1 cellular context compared by ENCODE assay signal in the genomic region with DNA sequence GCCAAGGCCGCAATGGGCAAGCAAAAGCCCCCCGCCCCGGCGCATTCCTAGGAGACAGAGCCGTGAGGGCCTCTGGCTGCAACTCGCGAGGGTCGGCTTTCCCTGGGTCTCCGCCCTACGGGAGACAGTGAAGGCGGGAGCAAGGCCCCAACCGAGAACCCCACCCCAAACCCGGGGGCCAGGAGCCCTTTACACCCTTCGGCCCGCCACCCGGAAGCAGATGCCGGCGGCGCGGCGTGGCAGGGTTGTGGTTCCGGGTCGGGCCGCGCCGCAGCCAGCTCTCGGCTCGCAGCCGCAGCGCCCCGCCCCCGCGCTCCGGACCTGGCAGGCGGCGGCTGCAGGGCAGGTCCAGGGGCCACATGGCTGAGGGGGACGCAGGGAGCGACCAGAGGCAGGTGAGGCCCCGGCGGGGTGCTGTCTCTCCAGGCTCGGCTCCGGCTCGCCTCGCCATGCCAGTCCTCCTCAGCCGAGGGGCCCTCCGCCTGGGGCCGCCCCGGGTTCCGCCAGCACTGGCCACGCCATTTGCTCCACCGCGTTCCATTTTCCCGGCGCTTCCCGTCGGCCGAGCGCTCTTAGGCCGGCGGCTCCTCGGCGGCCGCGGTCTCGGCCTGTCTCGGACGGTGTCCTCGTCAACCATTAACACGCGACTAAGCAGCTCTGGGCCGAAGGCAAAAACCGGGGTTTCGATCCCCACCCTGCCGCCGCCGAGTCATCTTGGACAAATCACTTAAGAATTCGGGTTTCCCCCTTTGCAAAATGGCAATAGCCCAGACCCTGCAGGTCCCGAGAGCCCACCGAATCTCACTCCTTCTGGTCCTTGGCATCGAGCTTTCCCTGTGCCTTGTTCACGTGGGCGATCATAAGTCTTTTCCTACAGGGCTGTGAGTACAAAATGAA.
TF ChIP-seq lines count a peak whose summit lies in the region.

A gene with protein sequence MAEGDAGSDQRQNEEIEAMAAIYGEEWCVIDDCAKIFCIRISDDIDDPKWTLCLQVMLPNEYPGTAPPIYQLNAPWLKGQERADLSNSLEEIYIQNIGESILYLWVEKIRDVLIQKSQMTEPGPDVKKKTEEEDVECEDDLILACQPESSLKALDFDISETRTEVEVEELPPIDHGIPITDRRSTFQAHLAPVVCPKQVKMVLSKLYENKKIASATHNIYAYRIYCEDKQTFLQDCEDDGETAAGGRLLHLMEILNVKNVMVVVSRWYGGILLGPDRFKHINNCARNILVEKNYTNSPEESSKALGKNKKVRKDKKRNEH (plus strand): TSS at position 273 of the 897 bp plus-strand sequence. CDS start 87 bp downstream, at position 360.

TF ChIP-seq in HEK293, 187 proteins besides CTCF, POLR2A, EP300 and RAD21 (continued from another document and continues in another):
- no peak for TF ChIP-seq ZNF18 (tag by site-specific recombination; IDR thresholded peaks at IDR 0.05)
- no peak for TF ChIP-seq ZNF654 (tag by site-specific recombination; IDR thresholded peaks at IDR 0.05; ENCODE audit: low read depth)
- TF ChIP-seq ZBTB17 (tag by site-specific recombination; IDR thresholded peaks at IDR 0.05): peak; percentile 47
- TF ChIP-seq ZNF521 (tag by site-specific recombination; IDR thresholded peaks at IDR 0.05): no peak
- TF ChIP-seq, protein P1, sequence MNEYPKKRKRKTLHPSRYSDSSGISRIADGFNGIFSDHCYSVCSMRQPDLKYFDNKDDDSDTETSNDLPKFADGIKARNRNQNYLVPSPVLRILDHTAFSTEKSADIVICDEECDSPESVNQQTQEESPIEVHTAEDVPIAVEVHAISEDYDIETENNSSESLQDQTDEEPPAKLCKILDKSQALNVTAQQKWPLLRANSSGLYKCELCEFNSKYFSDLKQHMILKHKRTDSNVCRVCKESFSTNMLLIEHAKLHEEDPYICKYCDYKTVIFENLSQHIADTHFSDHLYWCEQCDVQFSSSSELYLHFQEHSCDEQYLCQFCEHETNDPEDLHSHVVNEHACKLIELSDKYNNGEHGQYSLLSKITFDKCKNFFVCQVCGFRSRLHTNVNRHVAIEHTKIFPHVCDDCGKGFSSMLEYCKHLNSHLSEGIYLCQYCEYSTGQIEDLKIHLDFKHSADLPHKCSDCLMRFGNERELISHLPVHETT (tag by site-specific recombination; IDR thresholded peaks at IDR 0.05): no peak
- no peak for TF ChIP-seq ZNF670 (tag by site-specific recombination; IDR thresholded peaks at IDR 0.05; ENCODE audit: low read depth)
- TF ChIP-seq, protein P2, sequence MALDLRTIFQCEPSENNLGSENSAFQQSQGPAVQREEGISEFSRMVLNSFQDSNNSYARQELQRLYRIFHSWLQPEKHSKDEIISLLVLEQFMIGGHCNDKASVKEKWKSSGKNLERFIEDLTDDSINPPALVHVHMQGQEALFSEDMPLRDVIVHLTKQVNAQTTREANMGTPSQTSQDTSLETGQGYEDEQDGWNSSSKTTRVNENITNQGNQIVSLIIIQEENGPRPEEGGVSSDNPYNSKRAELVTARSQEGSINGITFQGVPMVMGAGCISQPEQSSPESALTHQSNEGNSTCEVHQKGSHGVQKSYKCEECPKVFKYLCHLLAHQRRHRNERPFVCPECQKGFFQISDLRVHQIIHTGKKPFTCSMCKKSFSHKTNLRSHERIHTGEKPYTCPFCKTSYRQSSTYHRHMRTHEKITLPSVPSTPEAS (tag by site-specific recombination; IDR thresholded peaks at IDR 0.05): no peak
- TF ChIP-seq ZBTB48 (tag by site-specific recombination; IDR thresholded peaks at IDR 0.05): peak; percentile 76
- no peak for TF ChIP-seq MEIS1 (CRISPR knock-in tag; IDR thresholded peaks at IDR 0.05; ENCODE audit: borderline replicate concordance)
- TF ChIP-seq PRDM10 (tag by site-specific recombination; IDR thresholded peaks at IDR 0.05): peak; percentile 89
- no peak for TF ChIP-seq ZNF184 (tag by site-specific recombination; IDR thresholded peaks at IDR 0.05)
- TF ChIP-seq ZNF561 (tag by site-specific recombination; IDR thresholded peaks at IDR 0.05; ENCODE audit: borderline replicate concordance): peak; percentile 70; the same call in 1 of the 2 replicates
- TF ChIP-seq ZNF473 (tag by site-specific recombination; IDR thresholded peaks at IDR 0.05): no peak
- TF ChIP-seq ZNF341 (tag by site-specific recombination; IDR thresholded peaks at IDR 0.05; ENCODE audit: low read depth): no peak
- TF ChIP-seq YY2 (tag by site-specific recombination; IDR thresholded peaks at IDR 0.05): peak; percentile 42; the same call in 1 of the 2 replicates
- TF ChIP-seq ZNF623 (tag by site-specific recombination; IDR thresholded peaks at IDR 0.05): no peak
- no peak for TF ChIP-seq ZNF146 (tag by site-specific recombination; IDR thresholded peaks at IDR 0.05)
- no peak for TF ChIP-seq ZNF768 (tag by site-specific recombination; IDR thresholded peaks at IDR 0.05)
- TF ChIP-seq ZNF214 (tag by site-specific recombination; IDR thresholded peaks at IDR 0.05; ENCODE audit: borderline replicate concordance): no peak
- no peak for TF ChIP-seq ZNF114 (tag by site-specific recombination; IDR thresholded peaks at IDR 0.05)
- TF ChIP-seq ZXDB (tag by site-specific recombination; IDR thresholded peaks at IDR 0.05): peak; percentile 86
- TF ChIP-seq ZNF664 (tag by site-specific recombination; IDR thresholded peaks at IDR 0.05): no peak
- no peak for TF ChIP-seq ZNF426 (tag by site-specific recombination; IDR thresholded peaks at IDR 0.05)
- TF ChIP-seq ZBTB44 (tag by site-specific recombination; IDR thresholded peaks at IDR 0.05): peak; percentile 44; the same call in 1 of the 2 replicates
- TF ChIP-seq ZNF677 (tag by site-specific recombination; IDR thresholded peaks at IDR 0.05): no peak
- TF ChIP-seq ZNF23 (tag by site-specific recombination; IDR thresholded peaks at IDR 0.05; ENCODE audit: borderline replicate concordance): no peak
- TF ChIP-seq ZNF704 (tag by site-specific recombination; IDR thresholded peaks at IDR 0.05): 0 out of 2 replicates have a peak, but pooled peaks have one; percentile 29
- no peak for TF ChIP-seq ZNF514 (tag by site-specific recombination; IDR thresholded peaks at IDR 0.05)
- no peak for TF ChIP-seq ZNF624 (tag by site-specific recombination; IDR thresholded peaks at IDR 0.05)
- 0 out of 2 replicates have a peak, but pooled peaks have one; percentile 34 for TF ChIP-seq ZNF211 (tag by site-specific recombination; IDR thresholded peaks at IDR 0.05; ENCODE audit: low read depth)
- peak; percentile 43; the same call in 1 of the 2 replicates for TF ChIP-seq ZEB2 (tag by site-specific recombination; IDR thresholded peaks at IDR 0.05)
- no peak for TF ChIP-seq ZNF585B (tag by site-specific recombination; IDR thresholded peaks at IDR 0.05)
- TF ChIP-seq, protein P3, sequence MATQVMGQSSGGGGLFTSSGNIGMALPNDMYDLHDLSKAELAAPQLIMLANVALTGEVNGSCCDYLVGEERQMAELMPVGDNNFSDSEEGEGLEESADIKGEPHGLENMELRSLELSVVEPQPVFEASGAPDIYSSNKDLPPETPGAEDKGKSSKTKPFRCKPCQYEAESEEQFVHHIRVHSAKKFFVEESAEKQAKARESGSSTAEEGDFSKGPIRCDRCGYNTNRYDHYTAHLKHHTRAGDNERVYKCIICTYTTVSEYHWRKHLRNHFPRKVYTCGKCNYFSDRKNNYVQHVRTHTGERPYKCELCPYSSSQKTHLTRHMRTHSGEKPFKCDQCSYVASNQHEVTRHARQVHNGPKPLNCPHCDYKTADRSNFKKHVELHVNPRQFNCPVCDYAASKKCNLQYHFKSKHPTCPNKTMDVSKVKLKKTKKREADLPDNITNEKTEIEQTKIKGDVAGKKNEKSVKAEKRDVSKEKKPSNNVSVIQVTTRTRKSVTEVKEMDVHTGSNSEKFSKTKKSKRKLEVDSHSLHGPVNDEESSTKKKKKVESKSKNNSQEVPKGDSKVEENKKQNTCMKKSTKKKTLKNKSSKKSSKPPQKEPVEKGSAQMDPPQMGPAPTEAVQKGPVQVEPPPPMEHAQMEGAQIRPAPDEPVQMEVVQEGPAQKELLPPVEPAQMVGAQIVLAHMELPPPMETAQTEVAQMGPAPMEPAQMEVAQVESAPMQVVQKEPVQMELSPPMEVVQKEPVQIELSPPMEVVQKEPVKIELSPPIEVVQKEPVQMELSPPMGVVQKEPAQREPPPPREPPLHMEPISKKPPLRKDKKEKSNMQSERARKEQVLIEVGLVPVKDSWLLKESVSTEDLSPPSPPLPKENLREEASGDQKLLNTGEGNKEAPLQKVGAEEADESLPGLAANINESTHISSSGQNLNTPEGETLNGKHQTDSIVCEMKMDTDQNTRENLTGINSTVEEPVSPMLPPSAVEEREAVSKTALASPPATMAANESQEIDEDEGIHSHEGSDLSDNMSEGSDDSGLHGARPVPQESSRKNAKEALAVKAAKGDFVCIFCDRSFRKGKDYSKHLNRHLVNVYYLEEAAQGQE (tag by site-specific recombination; IDR thresholded peaks at IDR 0.05): no peak
- TF ChIP-seq, protein P4, sequence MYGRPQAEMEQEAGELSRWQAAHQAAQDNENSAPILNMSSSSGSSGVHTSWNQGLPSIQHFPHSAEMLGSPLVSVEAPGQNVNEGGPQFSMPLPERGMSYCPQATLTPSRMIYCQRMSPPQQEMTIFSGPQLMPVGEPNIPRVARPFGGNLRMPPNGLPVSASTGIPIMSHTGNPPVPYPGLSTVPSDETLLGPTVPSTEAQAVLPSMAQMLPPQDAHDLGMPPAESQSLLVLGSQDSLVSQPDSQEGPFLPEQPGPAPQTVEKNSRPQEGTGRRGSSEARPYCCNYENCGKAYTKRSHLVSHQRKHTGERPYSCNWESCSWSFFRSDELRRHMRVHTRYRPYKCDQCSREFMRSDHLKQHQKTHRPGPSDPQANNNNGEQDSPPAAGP (tag by site-specific recombination; IDR thresholded peaks at IDR 0.05): no peak
- no peak for TF ChIP-seq BCL6B (tag by site-specific recombination; IDR thresholded peaks at IDR 0.05)
- TF ChIP-seq ZNF423 (tag by site-specific recombination; IDR thresholded peaks at IDR 0.05): no peak
- TF ChIP-seq ZNF660 (tag by site-specific recombination; IDR thresholded peaks at IDR 0.05): peak; percentile 65; the same call in 1 of the 2 replicates
- TF ChIP-seq ZNF324 (tag by site-specific recombination; IDR thresholded peaks at IDR 0.05): 0 out of 2 replicates have a peak, but pooled peaks have one; percentile 14
- peak; percentile 69; the same call in 1 of the 2 replicates for TF ChIP-seq KLF7 (tag by site-specific recombination; IDR thresholded peaks at IDR 0.05; ENCODE audit: borderline replicate concordance)
